In genomic region chr1:202374077-202374476, GRCh38 we compare ENCODE assay signal across 14 cellular contexts.
"Had no signal": no experiment of that assay in that cellular context is flagged by ENCODE, and none has a peak within 500 bp of the region (broad histone marks: within the 10 kb centered on the region; RNA-seq: fewer than 3 reads in every experiment).

No MANE protein-coding gene starts in this region.

- H3K4me1 ChIP-seq: parathyroid adenoma had no signal

- H3K9me3 ChIP-seq: thyroid gland had no signal

- H3K4me3 ChIP-seq: thyroid gland had no signal

- ATAC-seq: activated CD8-positive, alpha-beta memory T cell treated with anti-CD3 and anti-CD28 coated beads, Interleukin-2, amount 10 ng/mL, durations not matched to agents 7 days and 5 days; activated T-cell treated with anti-CD3 and anti-CD28 coated beads, Interleukin-2, amount 50 U/mL, for 4 hours; effector memory CD8-positive, alpha-beta T cell; naive thymus-derived CD4-positive, alpha-beta T cell; right cardiac atrium; stimulated activated effector memory CD8-positive, alpha-beta T cell treated with anti-CD3 and anti-CD28 coated beads, Interleukin-12 subunit alpha, Interleukin-12 subunit beta, amount 100 ng/mL, for 72 hours had no signal

- H3K27me3 ChIP-seq: thyroid gland had no signal

- H3K9ac ChIP-seq: parathyroid adenoma had no signal

- H3K36me3 ChIP-seq: thyroid gland had no signal

- DNase-seq: activated CD4-positive, alpha-beta T cell treated with anti-CD3 and anti-CD28 coated beads, Interleukin-2, amount 50 U/mL, for 4 hours; activated CD8-positive, alpha-beta memory T cell treated with anti-CD3 and anti-CD28 coated beads, Interleukin-2, amount 10 ng/mL, durations not matched to agents 7 days and 5 days; activated effector memory CD4-positive, alpha-beta T cell treated with anti-CD3 and anti-CD28 coated beads, Interleukin-2, amount 50 U/mL, for 16 hours; activated naive CD8-positive, alpha-beta T cell treated with anti-CD3 and anti-CD28 coated beads for 36 hours; activated T-cell treated with anti-CD3 and anti-CD28 coated beads, Interleukin-2, amount 50 U/mL, for 4 hours; cerebellar nuclear complex; effector memory CD8-positive, alpha-beta T cell; glutamatergic neuron; immature natural killer cell; naive thymus-derived CD4-positive, alpha-beta T cell; right cardiac atrium; thyroid gland had no signal
